In genomic region chr3:48661501-48662139, GRCh38 we compare ENCODE assay signal across 1 cellular context.
TF ChIP-seq lines count a peak whose summit lies in the region.

No MANE protein-coding gene starts in this region.

TF ChIP-seq in K562, 482 proteins besides CTCF, POLR2A, EP300 and RAD21 (continues in another document):
- TF ChIP-seq ZKSCAN3 (CRISPR knock-in tag; IDR thresholded peaks at IDR 0.05) (no peak), ZNF316 (IDR thresholded peaks at IDR 0.05) (no peak), ZNF740 (CRISPR knock-in tag; IDR thresholded peaks at IDR 0.05) (peak; percentile 58; the same call in 1 of the 2 replicates), ZNF740 (tag; IDR thresholded peaks at IDR 0.05) (no peak), BRCA1 (IDR thresholded peaks at IDR 0.05) (no peak), BRCA1 (CRISPR knock-in tag; IDR thresholded peaks at IDR 0.05) (peak; percentile 99), PURB (CRISPR knock-in tag; IDR thresholded peaks at IDR 0.05; ENCODE audit: low read depth) (no peak), ZNF717 (CRISPR knock-in tag; IDR thresholded peaks at IDR 0.05) (no peak), HNRNPH1 (optimal IDR thresholded peaks at IDR 0.05; ENCODE audit: low read depth, low read length) (no peak), RFX1 (IDR thresholded peaks at IDR 0.05) (no peak), ZNF76 (CRISPR knock-in tag; IDR thresholded peaks at IDR 0.05; ENCODE audit: borderline replicate concordance) (no peak), GTF2F1 (IDR thresholded peaks at IDR 0.05; ENCODE audit: low read depth, low read length) (no peak), ELF2 (CRISPR knock-in tag; IDR thresholded peaks at IDR 0.05) (no peak), CTBP1 (IDR thresholded peaks at IDR 0.05; ENCODE audit: borderline replicate concordance) (no peak), CUX1 (CRISPR knock-in tag; IDR thresholded peaks at IDR 0.05) (peak; percentile 58; the same call in 1 of the 2 replicates), ZBTB9 (CRISPR knock-in tag; IDR thresholded peaks at IDR 0.05) (peak; percentile 75; the same call in 1 of the 2 replicates), STAG1 (CRISPR knock-in tag; IDR thresholded peaks at IDR 0.05; ENCODE audit: borderline replicate concordance) (peak; percentile 96), MITF (IDR thresholded peaks at IDR 0.05) (no peak), MCM2 (IDR thresholded peaks at IDR 0.05; ENCODE audit: low read depth) (no peak), TEAD4 (IDR thresholded peaks at IDR 0.05; ENCODE audit: low read length) (no peak), TEAD4 (CRISPR knock-in tag; IDR thresholded peaks at IDR 0.05; ENCODE audit: borderline replicate concordance) (peak; percentile 94), BRF1 (IDR thresholded peaks at IDR 0.05; ENCODE audit: borderline replicate concordance, extremely low read depth, insufficient read length) (no peak), TAF1 (IDR thresholded peaks at IDR 0.05; ENCODE audit: control insufficient read depth, extremely low read depth, insufficient read depth, low read length, severe bottlenecking) (no peak), VEZF1 (CRISPR knock-in tag; IDR thresholded peaks at IDR 0.05) (peak; percentile 54; the same call in 1 of the 2 replicates), ZNF274 (IDR thresholded peaks at IDR 0.05; ENCODE audit: borderline replicate concordance, low read depth, low read length) (no peak), RBM39 (optimal IDR thresholded peaks at IDR 0.05; ENCODE audit: low read depth, low read length) (no peak), FOS (IDR thresholded peaks at IDR 0.05; ENCODE audit: extremely low read depth, insufficient read length) (no peak), STAT5A (IDR thresholded peaks at IDR 0.05; ENCODE audit: borderline replicate concordance, low read length) (no peak; the same call in 1 of the 2 replicates), SIN3B (IDR thresholded peaks at IDR 0.05; ENCODE audit: low read depth) (no peak), ZNF282 (CRISPR knock-in tag; IDR thresholded peaks at IDR 0.05) (peak; percentile 98), BDP1 (IDR thresholded peaks at IDR 0.05; ENCODE audit: insufficient read depth, insufficient read length) (no peak), TSC22D4 (tag; IDR thresholded peaks at IDR 0.05) (no peak), DACH1 (IDR thresholded peaks at IDR 0.05; ENCODE audit: partially characterized antibody) (no peak), CBFA2T3 (IDR thresholded peaks at IDR 0.05) (no peak), ZFX (CRISPR knock-in tag; IDR thresholded peaks at IDR 0.05) (peak; percentile 63), SIN3A (IDR thresholded peaks at IDR 0.05; ENCODE audit: borderline replicate concordance in 2 of 2, control insufficient read depth in 1 of 2, low read depth in 2 of 2, low read length in 2 of 2) (peak; percentile 99 to 100), ATF7 (IDR thresholded peaks at IDR 0.05) (0 out of 2 replicates have a peak, but pooled peaks have one; percentile 23), OTX1 (CRISPR knock-in tag; IDR thresholded peaks at IDR 0.05) (no peak), PML (IDR thresholded peaks at IDR 0.05; ENCODE audit: low read length) (no peak), ATF6 (CRISPR knock-in tag; IDR thresholded peaks at IDR 0.05) (peak; percentile 100), ZNF212 (CRISPR knock-in tag; IDR thresholded peaks at IDR 0.05) (no peak), ZNF584 (CRISPR knock-in tag; IDR thresholded peaks at IDR 0.05; ENCODE audit: low read depth) (peak; percentile 93), NCOA4 (IDR thresholded peaks at IDR 0.05; ENCODE audit: partially characterized antibody) (no peak), EZH2 (IDR thresholded peaks at IDR 0.05; ENCODE audit: borderline replicate concordance, low read depth, low read length) (no peak), ZNF239 (CRISPR knock-in tag; IDR thresholded peaks at IDR 0.05) (no peak), NCOA1 (IDR thresholded peaks at IDR 0.05; ENCODE audit: low read depth) (peak; percentile 100), BRF2 (IDR thresholded peaks at IDR 0.05; ENCODE audit: borderline replicate concordance, insufficient read depth, insufficient read length) (no peak), ZEB2 (IDR thresholded peaks at IDR 0.05) (no peak), HOXB6 (CRISPR knock-in tag; IDR thresholded peaks at IDR 0.05; ENCODE audit: borderline replicate concordance) (no peak), TAL1 (IDR thresholded peaks at IDR 0.05) (no peak), SOX6 (IDR thresholded peaks at IDR 0.05) (no peak), ZNF609 (CRISPR knock-in tag; IDR thresholded peaks at IDR 0.05; ENCODE audit: borderline replicate concordance) (peak; percentile 97)
